In the genomic region with DNA sequence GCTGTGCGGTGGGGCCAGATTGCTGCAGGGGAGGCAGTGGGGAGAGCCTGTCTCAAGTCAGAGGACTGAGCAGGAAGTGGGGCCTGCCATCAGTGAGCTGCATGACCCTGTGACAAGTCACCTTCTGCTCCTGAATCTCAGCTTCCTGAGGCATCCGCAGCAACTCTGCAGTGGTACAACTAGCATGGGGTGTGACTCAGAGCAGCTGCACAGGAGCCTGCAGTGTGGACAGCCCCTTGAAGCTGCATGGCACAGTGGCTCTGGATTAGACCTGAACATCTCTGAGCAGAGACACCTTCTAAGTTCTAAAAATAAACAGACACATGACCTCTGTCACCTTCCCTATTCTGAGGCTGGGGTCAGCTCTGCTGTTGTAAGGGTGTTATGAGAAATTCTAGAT, we compare ENCODE assay signal across 19 cellular contexts.
"Had no signal": no experiment of that assay in that cellular context is flagged by ENCODE, and none has a peak within 500 bp of the region (broad histone marks: within the 10 kb centered on the region; RNA-seq: fewer than 3 reads in every experiment).

No MANE protein-coding gene starts in this region.

- H3K4me3 Mint-ChIP-seq: endodermal cell; T-cell; T-helper 2 cell treated with Interferon-gamma antibody and Interleukin-4, amounts not matched to agents 5 μg/mL and 100 μg/mL, for 36 hours had no signal

- H3K27ac ChIP-seq: gastroesophageal sphincter, sigmoid colon had no signal

- H3K36me3 Mint-ChIP-seq: activated naive CD4-positive, alpha-beta T cell treated with anti-CD3 and anti-CD28 coated beads, Interleukin-2, amount 50 U/mL, for 72 hours; T-cell had no signal

- H3K9me3 Mint-ChIP-seq: activated naive CD4-positive, alpha-beta T cell treated with anti-CD3 and anti-CD28 coated beads, Interleukin-2, amount 50 U/mL, for 72 hours; endodermal cell; T-cell; T-helper 2 cell treated with Interferon-gamma antibody and Interleukin-4, amounts not matched to agents 5 μg/mL and 100 μg/mL, for 36 hours had no signal

- H3K27me3 ChIP-seq: gastroesophageal sphincter, sigmoid colon had no signal

- H3K4me3 ChIP-seq: gastroesophageal sphincter, sigmoid colon had no signal

- H3K9me3 ChIP-seq: gastroesophageal sphincter, sigmoid colon had no signal

- H3K4me1 ChIP-seq: gastroesophageal sphincter, sigmoid colon had no signal

- DNase-seq: activated gamma-delta T cell treated with Interleukin-2 at 50 U/mL for 16 hours; activated T-cell treated with anti-CD3 and anti-CD28 coated beads, Interleukin-2, amount 50 U/mL, for 1 hour; amniotic stem cell; cortex of kidney; endodermal cell; head of caudate nucleus; hypothalamus; left ventricle myocardium superior; mammary epithelial cell; midbrain; occipital lobe; retina; sigmoid colon; stimulated activated CD4-positive, alpha-beta T cell treated with anti-CD3 and anti-CD28 coated beads, Interleukin-4, amount 100 ng/mL, for 1 hour; stimulated activated naive CD4-positive, alpha-beta T cell; T-cell had no signal

- H3K4me1 Mint-ChIP-seq: endodermal cell, T-cell had no signal

- ATAC-seq: activated naive CD4-positive, alpha-beta T cell treated with anti-CD3 and anti-CD28 coated beads, Interleukin-2, amount 50 U/mL, for 72 hours; gastroesophageal sphincter; left ventricle myocardium superior; T-cell had no signal

- H3K27ac Mint-ChIP-seq: endodermal cell; T-cell; T-helper 2 cell treated with Interferon-gamma antibody and Interleukin-4, amounts not matched to agents 5 μg/mL and 100 μg/mL, for 36 hours had no signal
